24 cellular contexts compared by ENCODE assay signal in genomic region chrX:115525486-115525885, GRCh38. TPM values are rescaled to one million over a fixed set of nuclear protein-coding genes. Genes with fewer than 3 reads are reported as not detected.
A peak's percentile ranks its signal among the peaks of the same experiment; 100 is the strongest.
DNase-seq lines count a peak whose midpoint lies in the region; ATAC-seq and TF ChIP-seq lines count a peak whose summit lies in the region.
"Had no signal": no experiment of that assay in that cellular context is flagged by ENCODE, and none has a peak within 500 bp of the region (broad histone marks: within the 10 kb centered on the region; RNA-seq: fewer than 3 reads in every experiment).

No MANE protein-coding gene starts in this region.

- no peaks in the 10 kb centered on the region for H3K36me3 ChIP-seq in thyroid gland
- H3K36me3 ChIP-seq: SJSA1 had no signal

- intact Hi-C loops in thyroid gland (cut with DNase I): no loop called here
- intact Hi-C loops in posterior vena cava (cut with DNase I): no loop called here

- no peak overlapping the region for H3K4me3 ChIP-seq in thyroid gland (replicated peaks in 1 of 3)
- H3K4me3 ChIP-seq: body of pancreas, dorsolateral prefrontal cortex, K562, psoas muscle, SJSA1 had no signal

- H3K9me3 ChIP-seq in thyroid gland: no peaks in the 10 kb centered on the region
- H3K9me3 ChIP-seq: body of pancreas, psoas muscle, SJSA1 had no signal

- no peak for TF ChIP-seq CTCF in thyroid gland (IDR thresholded peaks at IDR 0.05)

- no peaks in the 10 kb centered on the region for H3K4me1 ChIP-seq in thyroid gland
- H3K4me1 ChIP-seq: body of pancreas, psoas muscle, SJSA1 had no signal

- TF ChIP-seq POLR2A in thyroid gland (IDR thresholded peaks at IDR 0.05): no peak

- WGBS in thyroid gland, 2 donors: 51% methylated on average over 5 to 6 of the region's 7 CpGs

- DNase-seq in NCI-H2107 treated with DMSO at 0.1 percent for 48 hours (lab: John Stamatoyannopoulos, UW; ENCODE audit: unreplicated experiment) (peak; percentile 55), NCI-H2107 (lab: John Stamatoyannopoulos, UW) (no peak), NCI-H1105 treated with DMSO at 0.1 percent for 48 hours (lab: John Stamatoyannopoulos, UW) (peak; percentile 68), NCI-H510A treated with DMSO at 0.1 percent for 48 hours (lab: John Stamatoyannopoulos, UW) (peak; percentile 74), thyroid gland (peak; percentile 74 to 76), AG08396 (ENCODE audit: low spot score) (no peak), posterior vena cava (ENCODE audit: low spot score) (no peak)
- DNase-seq: activated CD4-positive, alpha-beta T cell treated with anti-CD3 and anti-CD28 coated beads, Interleukin-2, amount 50 U/mL, for 4 hours; activated naive CD4-positive, alpha-beta T cell treated with Interleukin-2 at 50 U/mL for 16 hours; body of pancreas; CD8-positive, alpha-beta T cell; DMS 273 treated with DMSO at 0.1 percent for 48 hours; dorsolateral prefrontal cortex; GDM1; naive B cell; NCI-H1694 treated with DMSO at 0.1 percent for 48 hours; psoas muscle; stimulated activated naive CD4-positive, alpha-beta T cell treated with Interleukin-2 at 50 U/mL for 16 hours; T-helper 1 cell had no signal

- no peak overlapping the region for H3K27ac ChIP-seq in thyroid gland
- H3K27ac ChIP-seq: body of pancreas, dorsolateral prefrontal cortex, psoas muscle, SJSA1 had no signal

- no peak for ATAC-seq in GM18868 (IDR thresholded peaks at IDR 0.05; ENCODE audit: unreplicated experiment)
- ATAC-seq: body of pancreas; CD8-positive, alpha-beta T cell; HCT116; K562; left lobe of liver; psoas muscle had no signal

- no peaks in the 10 kb centered on the region for H3K27me3 ChIP-seq in thyroid gland
- H3K27me3 ChIP-seq: body of pancreas, SJSA1 had no signal

RNA-seq across cellular contexts. Expression of gene PLS3, which starts 35.5 kb away (rescaled TPM):
- total RNA-seq in thyroid gland (100 to 1,000 TPM; 238 to 366 (median 300) TPM), posterior vena cava (100 to 1,000 TPM; 172 to 332 TPM)
- total RNA-seq: CD8-positive, alpha-beta T cell had no signal

Comparison
In these comparisons a context has a peak if more than half of its experiments do, and no peak if none do; other contexts are left out.
1. DNase-seq: peak in NCI-H2107 treated with DMSO at 0.1 percent for 48 hours (single experiment), NCI-H1105 treated with DMSO at 0.1 percent for 48 hours (single experiment), NCI-H510A treated with DMSO at 0.1 percent for 48 hours (single experiment) and thyroid gland (2 of 2); none in NCI-H2107 (single experiment), AG08396 (single experiment) and posterior vena cava (single experiment).